21 cellular contexts compared by ENCODE assay signal in genomic region chr7:45108863-45109262, GRCh38. TPM values are rescaled to one million over a fixed set of nuclear protein-coding genes. Genes with fewer than 3 reads are reported as not detected.
A peak's percentile ranks its signal among the peaks of the same experiment; 100 is the strongest.
DNase-seq lines count a peak whose midpoint lies in the region; ATAC-seq and TF ChIP-seq lines count a peak whose summit lies in the region.
"Had no signal": no experiment of that assay in that cellular context is flagged by ENCODE, and none has a peak within 500 bp of the region (broad histone marks: within the 10 kb centered on the region; RNA-seq: fewer than 3 reads in every experiment).

No MANE protein-coding gene starts in this region.

- peaks cover 20% of the 10 kb centered on the region; the same call in 1 of the 2 replicates for H4K20me1 ChIP-seq in KMS-11 (ENCODE audit: insufficient read depth)

- ATAC-seq in activated naive CD8-positive, alpha-beta T cell treated with anti-CD3 and anti-CD28 coated beads, Interleukin-2, amount 50 U/mL, for 24 hours: no peak
- no peak for ATAC-seq in psoas muscle
- ATAC-seq in GM21515 (IDR thresholded peaks at IDR 0.05; ENCODE audit: unreplicated experiment): no peak
- no peak for ATAC-seq in body of pancreas
- ATAC-seq: esophagus mucosa, left lung had no signal

- no peak for TF ChIP-seq POLR2A in body of pancreas (IDR thresholded peaks at IDR 0.05)

- peak overlapping the region; percentile 84 for H3K27ac Mint-ChIP-seq in activated T-cell treated with anti-CD3 and anti-CD28 coated beads, Interleukin-2, amount 50 U/mL, for 24 hours
- H3K27ac Mint-ChIP-seq in activated naive CD8-positive, alpha-beta T cell treated with anti-CD3 and anti-CD28 coated beads, Interleukin-2, amount 50 U/mL, for 24 hours: peak overlapping the region; percentile 83

- peaks cover 80% of the 10 kb centered on the region for H3K36me3 Mint-ChIP-seq in activated T-cell treated with anti-CD3 and anti-CD28 coated beads, Interleukin-2, amount 50 U/mL, for 24 hours (ENCODE audit: low read depth)
- peaks cover 59% of the 10 kb centered on the region for H3K36me3 Mint-ChIP-seq in activated naive CD8-positive, alpha-beta T cell treated with anti-CD3 and anti-CD28 coated beads, Interleukin-2, amount 50 U/mL, for 24 hours (ENCODE audit: low read depth)

- H3K36me3 ChIP-seq in KMS-11 (ENCODE audit: insufficient read depth): peaks cover 9% of the 10 kb centered on the region; the same call in 1 of the 2 replicates
- peaks cover 18 to 55% of the 10 kb centered on the region in 2 donors for H3K36me3 ChIP-seq in psoas muscle (ENCODE audit: insufficient read depth in 1 of 2, low read depth in 1 of 2)
- peaks cover 0 to 25% of the 10 kb centered on the region in 2 donors for H3K36me3 ChIP-seq in body of pancreas (replicated peaks in 1 of 2; ENCODE audit: insufficient read depth in 1 of 2, low read depth in 2 of 2)

- H3K9me3 ChIP-seq in psoas muscle (no peaks in the 10 kb centered on the region), body of pancreas (no peaks in the 10 kb centered on the region)
- H3K9me3 ChIP-seq: left lung, thyroid gland had no signal

- peak overlapping the region; percentile 10; the same call in 1 of the 2 replicates for H3K4me2 ChIP-seq in KMS-11

- peaks cover 60% of the 10 kb centered on the region for H3K4me1 Mint-ChIP-seq in activated T-cell treated with anti-CD3 and anti-CD28 coated beads, Interleukin-2, amount 50 U/mL, for 24 hours (ENCODE audit: low read depth)
- peaks cover 54% of the 10 kb centered on the region for H3K4me1 Mint-ChIP-seq in activated naive CD8-positive, alpha-beta T cell treated with anti-CD3 and anti-CD28 coated beads, Interleukin-2, amount 50 U/mL, for 24 hours

- H3K9ac ChIP-seq in KMS-11: no peak overlapping the region

- 66 to 82% (median 82%) methylated on average over 8 of the region's 8 CpGs for WGBS in psoas muscle, 3 donors
- 64 to 73% methylated on average over 7 to 8 of the region's 8 CpGs for WGBS in body of pancreas, 2 donors

- TF ChIP-seq CTCF in KMS-11 (conservative IDR thresholded peaks at IDR 0.05; ENCODE audit: low read depth, low read length) (no peak), psoas muscle (IDR thresholded peaks at IDR 0.05) (no peak), body of pancreas (IDR thresholded peaks at IDR 0.05) (no peak)

- peak overlapping the region; percentile 98 for H3K4me3 Mint-ChIP-seq in activated T-cell treated with anti-CD3 and anti-CD28 coated beads, Interleukin-2, amount 50 U/mL, for 24 hours
- H3K4me3 Mint-ChIP-seq in activated naive CD8-positive, alpha-beta T cell treated with anti-CD3 and anti-CD28 coated beads, Interleukin-2, amount 50 U/mL, for 24 hours: peak overlapping the region; percentile 95

- no peak overlapping the region for H2AFZ ChIP-seq in KMS-11 (ENCODE audit: low read depth)
- H2AFZ ChIP-seq: hepatocyte had no signal

- H3K4me3 ChIP-seq in KMS-11 (IDR thresholded peaks at IDR 0.05; ENCODE audit: insufficient read depth, low read depth, low read length) (no peak overlapping the region), psoas muscle (peak overlapping the region; percentile 28), body of pancreas (no peak overlapping the region)
- H3K4me3 ChIP-seq: hepatocyte, left lung, skin epidermis, thyroid gland had no signal

- no peaks in the 10 kb centered on the region for H3K9me3 Mint-ChIP-seq in activated T-cell treated with anti-CD3 and anti-CD28 coated beads, Interleukin-2, amount 50 U/mL, for 24 hours
- no peaks in the 10 kb centered on the region for H3K9me3 Mint-ChIP-seq in activated naive CD8-positive, alpha-beta T cell treated with anti-CD3 and anti-CD28 coated beads, Interleukin-2, amount 50 U/mL, for 24 hours

- H3K27ac ChIP-seq in KMS-11 (no peak overlapping the region), psoas muscle (no peak overlapping the region), body of pancreas (no peak overlapping the region)
- H3K27ac ChIP-seq: hepatocyte, left lung, thyroid gland, VCaP had no signal

- H3K79me2 ChIP-seq in KMS-11 (ENCODE audit: insufficient read depth, low read depth): peaks cover 58% of the 10 kb centered on the region

- no peaks in the 10 kb centered on the region for H3K27me3 ChIP-seq in KMS-11 (ENCODE audit: insufficient read depth, low read depth)
- no peaks in the 10 kb centered on the region for H3K27me3 ChIP-seq in psoas muscle (ENCODE audit: insufficient read depth in 3 of 3, low read length in 2 of 3)
- H3K27me3 ChIP-seq in body of pancreas: no peaks in the 10 kb centered on the region
- H3K27me3 ChIP-seq: hepatocyte, left lung, thyroid gland had no signal

- no peaks in the 10 kb centered on the region for H3K27me3 Mint-ChIP-seq in activated T-cell treated with anti-CD3 and anti-CD28 coated beads, Interleukin-2, amount 50 U/mL, for 24 hours
- peaks cover 2% of the 10 kb centered on the region for H3K27me3 Mint-ChIP-seq in activated naive CD8-positive, alpha-beta T cell treated with anti-CD3 and anti-CD28 coated beads, Interleukin-2, amount 50 U/mL, for 24 hours

- intact Hi-C loops in psoas muscle (cut with DNase I): no loop called here
- intact Hi-C loops in body of pancreas (cut with DNase I): loop anchor here (10.0 kb wide), 1 partner anchor 104 kb away; the partner anchor contains the start of gene CCM2

- DNase-seq in activated T-cell treated with anti-CD3 and anti-CD28 coated beads, Interleukin-2, amount 50 U/mL, for 24 hours: no peak
- DNase-seq in activated T-cell treated with anti-CD3 and anti-CD28 coated beads for 4 hours: no peak
- DNase-seq in activated naive CD8-positive, alpha-beta T cell treated with anti-CD3 and anti-CD28 coated beads, Interleukin-2, amount 50 U/mL, for 24 hours: no peak
- DNase-seq in psoas muscle: peak in 1 of 2 donors; percentile 25
- DNase-seq in body of pancreas: no peak
- DNase-seq in SIG-M5 (lab: John Stamatoyannopoulos, UW): no peak
- DNase-seq: activated effector memory CD4-positive, alpha-beta T cell treated with anti-CD3 and anti-CD28 coated beads, Interleukin-2, amount 50 U/mL, for 16 hours; IMR-90; left lung; NCI-H146; NCI-H510A; SHP77 treated with DMSO at 0.1 percent for 48 hours; thyroid gland had no signal

- H3K4me1 ChIP-seq in KMS-11 (ENCODE audit: low read depth, poor library complexity, severe bottlenecking) (peaks cover 36% of the 10 kb centered on the region), psoas muscle (peaks cover 26% of the 10 kb centered on the region), body of pancreas (peaks cover 33% of the 10 kb centered on the region)

RNA-seq across cellular contexts. Expression of gene TBRG4, which starts 2.6 kb away (rescaled TPM):
- total RNA-seq in psoas muscle: 100 to 1,000 TPM in 1 of 4 donors, 10 to 100 TPM in 3; 70.9 to 127 (median 84.1) TPM
- polyA plus RNA-seq in psoas muscle: 100 to 1,000 TPM in 2 of 3 donors, 10 to 100 TPM in 1; 90.4 to 195 (median 130) TPM
- total RNA-seq in body of pancreas: 10 to 100 TPM; 14.0 to 81.4 TPM

RNA-seq across cellular contexts. Expression of gene NACAD, which starts 20.1 kb away (rescaled TPM):
- total RNA-seq in psoas muscle: 1 to 10 TPM; 1.1 to 1.4 (median 1.2) TPM
- polyA plus RNA-seq in psoas muscle: under 1 TPM; 0.23 to 0.51 (median 0.33) TPM
- 1 to 10 TPM in 1 of 2 donors, under 1 TPM in 1; 0.78 to 1.6 TPM for total RNA-seq in body of pancreas

RNA-seq across cellular contexts. Expression of gene RAMP3, which starts 48.7 kb away (rescaled TPM):
- total RNA-seq in psoas muscle: 10 to 100 TPM in 3 of 4 donors, 1 to 10 TPM in 1; 9.9 to 17.6 (median 14.5) TPM
- 10 to 100 TPM; 14.0 to 18.0 (median 16.3) TPM for polyA plus RNA-seq in psoas muscle
- 10 to 100 TPM; 14.0 to 23.1 TPM for total RNA-seq in body of pancreas
- total RNA-seq: chondrocyte, Daoy, hepatocyte, IMR-90 had no signal
- polyA plus RNA-seq: hepatocyte, IMR-90 had no signal
